Comparison of ENCODE assay signal across 1 cellular context in genomic region chr17:76524598-76525512, GRCh38.
TF ChIP-seq lines count a peak whose summit lies in the region.

No MANE protein-coding gene starts in this region.

TF ChIP-seq in HCT116, 20 proteins besides CTCF, POLR2A, EP300 and RAD21:
- peak; percentile 70; the same call in 1 of the 2 replicates for TF ChIP-seq ZFX (IDR thresholded peaks at IDR 0.05)
- TF ChIP-seq JUND (IDR thresholded peaks at IDR 0.05): no peak
